Comparison of ENCODE assay signal across 24 cellular contexts in the genomic region with DNA sequence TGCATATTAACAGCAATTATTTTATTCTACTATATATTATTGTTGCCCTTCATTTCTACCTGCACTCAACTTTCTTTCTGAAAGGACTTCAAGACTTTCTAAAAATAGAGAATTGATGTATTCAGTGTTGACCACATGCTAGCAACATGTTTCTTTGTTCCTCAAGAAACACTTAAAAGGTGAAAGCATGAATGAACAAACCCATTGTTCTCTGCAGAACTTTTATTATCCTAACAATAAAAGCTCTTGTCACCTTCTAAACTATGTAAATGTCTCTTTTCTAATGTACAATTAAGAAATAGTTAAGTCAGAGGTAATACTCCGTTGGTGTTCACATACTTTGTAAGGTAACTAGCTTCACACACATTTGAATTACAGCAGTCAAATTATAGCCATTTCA.
"Had no signal": no experiment of that assay in that cellular context is flagged by ENCODE, and none has a peak within 500 bp of the region (broad histone marks: within the 10 kb centered on the region; RNA-seq: fewer than 3 reads in every experiment).

No MANE protein-coding gene starts in this region.

- H3K4me3 Mint-ChIP-seq: activated CD4-positive, alpha-beta T cell treated with anti-CD3 and anti-CD28 coated beads for 36 hours; activated naive CD8-positive, alpha-beta T cell treated with anti-CD3 and anti-CD28 coated beads, Interleukin-2, amount 10 ng/mL, durations not matched to agents 7 days and 5 days; activated T-cell treated with anti-CD3 and anti-CD28 coated beads, Interleukin-2, amount 50 U/mL, for 72 hours; brain; natural killer cell treated with Interleukin-12 subunit alpha and Interleukin-12 subunit beta and Interleukin-15 and Interleukin-18, amount 100 ng/mL, for 72 hours had no signal

- H3K27ac Mint-ChIP-seq: activated CD4-positive, alpha-beta T cell treated with anti-CD3 and anti-CD28 coated beads for 36 hours; activated naive CD8-positive, alpha-beta T cell treated with anti-CD3 and anti-CD28 coated beads, Interleukin-2, amount 10 ng/mL, durations not matched to agents 7 days and 5 days; activated T-cell treated with anti-CD3 and anti-CD28 coated beads, Interleukin-2, amount 50 U/mL, for 72 hours; brain; natural killer cell treated with Interleukin-12 subunit alpha and Interleukin-12 subunit beta and Interleukin-15 and Interleukin-18, amount 100 ng/mL, for 72 hours had no signal

- H3K4me1 Mint-ChIP-seq: activated CD4-positive, alpha-beta T cell treated with anti-CD3 and anti-CD28 coated beads for 36 hours; activated naive CD8-positive, alpha-beta T cell treated with anti-CD3 and anti-CD28 coated beads, Interleukin-2, amount 10 ng/mL, durations not matched to agents 7 days and 5 days had no signal

- H3K36me3 ChIP-seq: ascending aorta, cardiac muscle cell, gastroesophageal sphincter, spleen, tibial nerve had no signal

- H3K27me3 Mint-ChIP-seq: activated CD4-positive, alpha-beta T cell treated with anti-CD3 and anti-CD28 coated beads for 36 hours; activated naive CD8-positive, alpha-beta T cell treated with anti-CD3 and anti-CD28 coated beads, Interleukin-2, amount 10 ng/mL, durations not matched to agents 7 days and 5 days; brain; natural killer cell treated with Interleukin-12 subunit alpha and Interleukin-12 subunit beta and Interleukin-15 and Interleukin-18, amount 100 ng/mL, for 72 hours had no signal

- H3K4me3 ChIP-seq: ascending aorta, cardiac muscle cell, coronary artery, dorsolateral prefrontal cortex, gastroesophageal sphincter, hepatocyte, mucosa of descending colon, spleen, tibial nerve had no signal

- H3K9me3 Mint-ChIP-seq: activated T-cell treated with anti-CD3 and anti-CD28 coated beads, Interleukin-2, amount 50 U/mL, for 72 hours; brain; natural killer cell treated with Interleukin-12 subunit alpha and Interleukin-12 subunit beta and Interleukin-15 and Interleukin-18, amount 100 ng/mL, for 72 hours had no signal

- H3K27ac ChIP-seq: ascending aorta, cardiac muscle cell, coronary artery, dorsolateral prefrontal cortex, gastroesophageal sphincter, hepatocyte, spleen, tibial nerve had no signal

- H3K36me3 Mint-ChIP-seq: activated naive CD8-positive, alpha-beta T cell treated with anti-CD3 and anti-CD28 coated beads, Interleukin-2, amount 10 ng/mL, durations not matched to agents 7 days and 5 days; brain; natural killer cell treated with Interleukin-12 subunit alpha and Interleukin-12 subunit beta and Interleukin-15 and Interleukin-18, amount 100 ng/mL, for 72 hours had no signal

- ATAC-seq: activated CD4-positive, alpha-beta T cell treated with anti-CD3 and anti-CD28 coated beads for 36 hours; activated T-cell treated with anti-CD3 and anti-CD28 coated beads, Interleukin-2, amount 50 U/mL, for 72 hours; gastroesophageal sphincter; left cardiac atrium; left ventricle myocardium superior; mucosa of descending colon; natural killer cell treated with Interleukin-12 subunit alpha and Interleukin-12 subunit beta and Interleukin-15 and Interleukin-18, amount 100 ng/mL, for 72 hours; right cardiac atrium had no signal

- H3K4me1 ChIP-seq: ascending aorta, gastroesophageal sphincter, spleen, tibial nerve had no signal

- H2AFZ ChIP-seq: hepatocyte had no signal

- DNase-seq: activated CD4-positive, alpha-beta T cell treated with anti-CD3 and anti-CD28 coated beads for 36 hours; activated CD4-positive, CD25-positive, alpha-beta regulatory T cell; activated naive CD4-positive, alpha-beta T cell treated with Interleukin-2 at 50 U/mL for 16 hours; activated naive CD8-positive, alpha-beta T cell treated with anti-CD3 and anti-CD28 coated beads, Interleukin-2, amount 10 ng/mL, durations not matched to agents 7 days and 5 days; activated T-cell treated with anti-CD3 and anti-CD28 coated beads for 4 hours; activated T-cell treated with anti-CD3 and anti-CD28 coated beads, Interleukin-2, amount 50 U/mL, for 72 hours; cerebellar nuclear complex; dorsolateral prefrontal cortex; effector memory CD4-positive, alpha-beta T cell; left cardiac atrium; left ventricle myocardium superior; mucosa of descending colon; right cardiac atrium; spleen; stimulated activated CD4-positive, alpha-beta T cell treated with anti-CD3 and anti-CD28 coated beads, Interleukin-2, amount 100 ng/mL, for 48 hours; stimulated activated naive CD4-positive, alpha-beta T cell treated with Interleukin-2 at 50 U/mL for 16 hours had no signal

- H3K79me2 ChIP-seq: hepatocyte had no signal

- H3K9me3 ChIP-seq: ascending aorta, gastroesophageal sphincter, mucosa of descending colon, tibial nerve had no signal

- H3K27me3 ChIP-seq: ascending aorta, cardiac muscle cell, dorsolateral prefrontal cortex, gastroesophageal sphincter, hepatocyte, spleen, tibial nerve had no signal

- H3K4me2 ChIP-seq: hepatocyte had no signal
